ENCODE assay signal across 8 cellular contexts in the genomic region with DNA sequence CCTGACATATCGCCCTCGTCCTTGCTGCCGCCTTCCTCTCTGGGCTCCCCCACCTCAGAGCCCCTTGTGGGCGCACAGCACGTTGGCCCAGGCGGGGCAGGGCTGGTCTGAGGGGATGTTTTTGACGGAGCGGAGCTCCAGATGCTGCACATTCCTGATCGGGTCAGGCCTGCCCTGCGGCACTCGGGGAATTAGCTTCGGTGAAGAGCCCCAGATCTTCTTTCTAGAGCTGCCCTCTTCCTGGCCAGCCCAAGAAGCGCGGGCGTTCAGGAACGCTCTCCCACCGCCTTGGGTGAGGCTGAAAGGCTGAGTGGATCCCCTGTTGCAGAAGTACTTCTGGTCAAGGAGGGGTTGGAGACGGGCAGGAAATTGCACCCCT. TPM values are rescaled to one million over a fixed set of nuclear protein-coding genes. Genes with fewer than 3 reads are reported as not detected.
A peak's percentile ranks its signal among the peaks of the same experiment; 100 is the strongest.
DNase-seq lines count a peak whose midpoint lies in the region; ATAC-seq lines count a peak whose summit lies in the region.

No MANE protein-coding gene starts in this region.

- H3K27ac ChIP-seq in duodenal mucosa (ENCODE audit: low read depth, low read length) (no peak overlapping the region), mucosa of rectum (ENCODE audit: low read depth in 2 of 2, low read length in 2 of 2) (no peak overlapping the region)
- no peak overlapping the region for H3K27ac ChIP-seq in effector memory CD4-positive, alpha-beta T cell (ENCODE audit: insufficient read depth, low read length, poor library complexity, severe bottlenecking)

- peaks cover 17% of the 10 kb centered on the region for H3K4me1 Mint-ChIP-seq in activated naive CD4-positive, alpha-beta T cell treated with anti-CD3 and anti-CD28 coated beads, Interleukin-2, amount 50 U/mL, for 24 hours

- H3K36me3 ChIP-seq in duodenal mucosa (ENCODE audit: control insufficient read depth in 1 of 2, insufficient read depth in 2 of 2, low read length in 2 of 2) (no peaks in the 10 kb centered on the region), mucosa of rectum (ENCODE audit: control insufficient read depth in 2 of 2, insufficient read depth in 2 of 2, low read length in 2 of 2) (no peaks in the 10 kb centered on the region)
- H3K36me3 ChIP-seq in effector memory CD4-positive, alpha-beta T cell (ENCODE audit: control insufficient read depth, insufficient read depth, low read length) = no peaks in the 10 kb centered on the region

- DNase-seq in activated naive CD4-positive, alpha-beta T cell treated with anti-CD3 and anti-CD28 coated beads, Interleukin-2, amount 50 U/mL, for 16 hours = no peak
- DNase-seq in GDM1 (lab: John Stamatoyannopoulos, UW) (no peak), SK-N-DZ (ENCODE audit: low spot score) (no peak)
- no peak for DNase-seq in effector memory CD4-positive, alpha-beta T cell

- H3K27me3 Mint-ChIP-seq in activated naive CD4-positive, alpha-beta T cell treated with anti-CD3 and anti-CD28 coated beads, Interleukin-2, amount 50 U/mL, for 24 hours = peaks cover 7% of the 10 kb centered on the region

- H3K9me3 Mint-ChIP-seq in activated naive CD4-positive, alpha-beta T cell treated with anti-CD3 and anti-CD28 coated beads, Interleukin-2, amount 50 U/mL, for 24 hours = no peaks in the 10 kb centered on the region

- H3K9ac ChIP-seq in duodenal mucosa (ENCODE audit: low read depth in 1 of 2, low read length in 2 of 2) (no peak overlapping the region), mucosa of rectum (ENCODE audit: low read depth in 1 of 2, low read length in 2 of 2) (no peak overlapping the region)

- H3K27ac Mint-ChIP-seq in activated naive CD4-positive, alpha-beta T cell treated with anti-CD3 and anti-CD28 coated beads, Interleukin-2, amount 50 U/mL, for 24 hours = no peak overlapping the region

- ATAC-seq in HG03342 (IDR thresholded peaks at IDR 0.05; ENCODE audit: unreplicated experiment) = no peak

- H3K4me1 ChIP-seq in duodenal mucosa (ENCODE audit: control insufficient read depth in 1 of 2, insufficient read depth in 2 of 2, low read length in 2 of 2) = peaks cover 7 to 20% of the 10 kb centered on the region in 2 donors
- H3K4me1 ChIP-seq in mucosa of rectum (ENCODE audit: control insufficient read depth in 2 of 2, insufficient read depth in 2 of 2, low read length in 2 of 2) = peaks cover 5 to 9% of the 10 kb centered on the region in 2 donors
- H3K4me1 ChIP-seq in effector memory CD4-positive, alpha-beta T cell (ENCODE audit: control insufficient read depth, insufficient read depth, low read length, poor library complexity, severe bottlenecking) = peaks cover 19% of the 10 kb centered on the region

- peak overlapping the region; percentile 89 for H3K4me3 Mint-ChIP-seq in activated naive CD4-positive, alpha-beta T cell treated with anti-CD3 and anti-CD28 coated beads, Interleukin-2, amount 50 U/mL, for 24 hours

- H3K27me3 ChIP-seq in duodenal mucosa (ENCODE audit: control insufficient read depth in 1 of 2, insufficient read depth in 2 of 2, low read length in 2 of 2) = peaks cover 20 to 36% of the 10 kb centered on the region in 2 donors
- peaks cover 17 to 37% of the 10 kb centered on the region in 2 donors for H3K27me3 ChIP-seq in mucosa of rectum (ENCODE audit: control insufficient read depth in 2 of 2, insufficient read depth in 2 of 2, low read length in 2 of 2)
- H3K27me3 ChIP-seq in effector memory CD4-positive, alpha-beta T cell (replicated peaks; ENCODE audit: control insufficient read depth, insufficient read depth, low read length, poor library complexity, severe bottlenecking) = peaks cover 13% of the 10 kb centered on the region

- H3K4me3 ChIP-seq in duodenal mucosa (ENCODE audit: low read depth in 1 of 2, low read length in 2 of 2) (peak overlapping the region; percentile 69 to 78), mucosa of rectum (ENCODE audit: low read length in 2 of 2) (peak overlapping the region; percentile 49 to 77)
- H3K4me3 ChIP-seq in effector memory CD4-positive, alpha-beta T cell (ENCODE audit: insufficient read depth, low read depth, low read length, poor library complexity, severe bottlenecking) = no peak overlapping the region

- H3K9me3 ChIP-seq in duodenal mucosa (ENCODE audit: control insufficient read depth in 1 of 2, low read length in 2 of 2) = no peaks in the 10 kb centered on the region
- no peaks in the 10 kb centered on the region for H3K9me3 ChIP-seq in mucosa of rectum (ENCODE audit: control insufficient read depth in 2 of 2, low read length in 2 of 2)
- no peaks in the 10 kb centered on the region for H3K9me3 ChIP-seq in effector memory CD4-positive, alpha-beta T cell (ENCODE audit: control insufficient read depth, low read length)

- H3K36me3 Mint-ChIP-seq in activated naive CD4-positive, alpha-beta T cell treated with anti-CD3 and anti-CD28 coated beads, Interleukin-2, amount 50 U/mL, for 24 hours = no peaks in the 10 kb centered on the region

RNA-seq across cellular contexts. Expression of a gene that starts 12.1 kb away (rescaled TPM):
- polyA plus RNA-seq in SK-N-DZ (2014; cell fraction: cytosol; rRNA removed) = 0.41 and 0.46 TPM in 2 replicates
- polyA plus RNA-seq in SK-N-DZ (2014; cell fraction: nucleus; rRNA removed) = 0.40 and 1.1 TPM in 2 replicates

RNA-seq across cellular contexts. Expression of a gene that starts 19.9 kb away (rescaled TPM):
- 40.8 and 50.6 TPM in 2 replicates for polyA plus RNA-seq in SK-N-DZ (2014; cell fraction: cytosol; rRNA removed)
- polyA plus RNA-seq in SK-N-DZ (2014; cell fraction: nucleus; rRNA removed) = 15.8 and 17.1 TPM in 2 replicates

RNA-seq across cellular contexts. Expression of a gene that starts 30.3 kb away (rescaled TPM):
- 16.8 and 18.5 TPM in 2 replicates for polyA plus RNA-seq in SK-N-DZ (2014; cell fraction: cytosol; rRNA removed)
- polyA plus RNA-seq in SK-N-DZ (2014; cell fraction: nucleus; rRNA removed) = 19.4 and 21.1 TPM in 2 replicates

RNA-seq across cellular contexts. Expression of a gene that starts 40.1 kb away (rescaled TPM):
- polyA plus RNA-seq in SK-N-DZ (2014; cell fraction: cytosol; rRNA removed) = 22.4 and 28.2 TPM in 2 replicates
- polyA plus RNA-seq in SK-N-DZ (2014; cell fraction: nucleus; rRNA removed) = 11.5 and 26.6 TPM in 2 replicates
